In genomic region chr3:49020335-49021212, GRCh38 we compare ENCODE assay signal across 8 cellular contexts. TPM values are rescaled to one million over a fixed set of nuclear protein-coding genes. Genes with fewer than 3 reads are reported as not detected.
DNase-seq lines count a peak whose midpoint lies in the region; ATAC-seq and TF ChIP-seq lines count a peak whose summit lies in the region.

No MANE protein-coding gene starts in this region.

- TF ChIP-seq POLR2A in ovary (IDR thresholded peaks at IDR 0.05), result no peak

- no peak for TF ChIP-seq CTCF in BE2C (IDR thresholded peaks at IDR 0.05; ENCODE audit: low read depth, low read length)
- no peak for TF ChIP-seq CTCF in ovary (IDR thresholded peaks at IDR 0.05)

- H3K36me3 ChIP-seq in BE2C, result peaks cover 22% of the 10 kb centered on the region
- H3K36me3 ChIP-seq in ovary, result no peaks in the 10 kb centered on the region

- peak overlapping the region; percentile 70 to 98 for H3K27ac ChIP-seq in ovary

- no peaks in the 10 kb centered on the region for H3K9me3 ChIP-seq in BE2C
- H3K9me3 ChIP-seq in ovary, result no peaks in the 10 kb centered on the region

- H3K4me3 ChIP-seq in BE2C (ENCODE audit: low read depth, low read length) (peak overlapping the region; percentile 84), ovary (peak overlapping the region; percentile 94)

- H3K27me3 ChIP-seq in BE2C, result no peaks in the 10 kb centered on the region
- no peaks in the 10 kb centered on the region for H3K27me3 ChIP-seq in ovary

- no peaks in the 10 kb centered on the region for H3K4me1 ChIP-seq in BE2C
- H3K4me1 ChIP-seq in ovary (ENCODE audit: insufficient read depth), result peaks cover 10% of the 10 kb centered on the region

- WGBS in ovary, 3 donors, result 2 to 3% (median 3%) methylated on average over 50 to 51 of the region's 51 CpGs

- DNase-seq in BE2C, result no peak
- peak; percentile 68 for DNase-seq in HuH-7.5 (ENCODE audit: low spot score)
- DNase-seq in activated T-cell treated with anti-CD3 and anti-CD28 coated beads, Interleukin-2, amount 50 U/mL, for 48 hours, result peak; percentile 54 to 59
- DNase-seq in glomerular visceral epithelial cell (ENCODE audit: extremely low spot score), result peak; percentile 23
- peak in 4 of 5 donors; percentile 50 to 70 (median 62) for DNase-seq in ovary

- peak; percentile 3 for ATAC-seq in GM18517 (IDR thresholded peaks at IDR 0.05; ENCODE audit: unreplicated experiment)
- no peak for ATAC-seq in HG02798 (IDR thresholded peaks at IDR 0.05; ENCODE audit: poor library complexity, unreplicated experiment)
- ATAC-seq in GM19455 (IDR thresholded peaks at IDR 0.05; ENCODE audit: unreplicated experiment), result no peak

- TF ChIP-seq EP300 in ovary (IDR thresholded peaks at IDR 0.05), result no peak

- intact Hi-C loops in ovary (cut with DNase I), result loop anchor here in 1 of 4 donors (10.0 kb wide), 1 partner anchor 106 kb away; the partner anchor contains the start of gene ARIH2

RNA-seq across cellular contexts. Expression of gene NDUFAF3, which starts 1.3 kb away (rescaled TPM):
- polyA plus RNA-seq in BE2C (2012; ENCODE audit: insufficient read depth, insufficient read length, low read depth), result 197 TPM
- total RNA-seq in ovary, result 100 to 1,000 TPM in 3 of 7 donors, 10 to 100 TPM in 4; 77.4 to 132 (median 96.3) TPM
- 10 to 100 TPM; 43.2 to 72.6 TPM for polyA plus RNA-seq in ovary

RNA-seq across cellular contexts. Expression of gene DALRD3, which starts 2.2 kb away (rescaled TPM):
- polyA plus RNA-seq in BE2C (2012; ENCODE audit: insufficient read depth, insufficient read length, low read depth), result 25.8 TPM
- total RNA-seq in ovary, result 10 to 100 TPM; 21.1 to 74.9 (median 27.5) TPM
- polyA plus RNA-seq in ovary, result 10 to 100 TPM; 23.0 to 33.1 TPM

RNA-seq across cellular contexts. Expression of gene IMPDH2, which starts 8.6 kb away (rescaled TPM):
- polyA plus RNA-seq in BE2C (2012; ENCODE audit: insufficient read depth, insufficient read length, low read depth), result 68.3 TPM
- 100 to 1,000 TPM; 264 to 523 (median 420) TPM for total RNA-seq in ovary
- polyA plus RNA-seq in ovary, result 100 to 1,000 TPM; 295 to 381 TPM

RNA-seq across cellular contexts. Expression of gene WDR6, which starts 13.4 kb away (rescaled TPM):
- 203 TPM for polyA plus RNA-seq in BE2C (2012; ENCODE audit: insufficient read depth, insufficient read length, low read depth)
- total RNA-seq in ovary, result 100 to 1,000 TPM; 116 to 289 (median 230) TPM
- polyA plus RNA-seq in ovary, result 100 to 1,000 TPM; 109 to 196 TPM

RNA-seq across cellular contexts. Expression of gene P4HTM, which starts 30.5 kb away (rescaled TPM):
- polyA plus RNA-seq in BE2C (2012; ENCODE audit: insufficient read depth, insufficient read length, low read depth), result 18.3 TPM
- total RNA-seq in ovary, result 100 to 1,000 TPM in 1 of 7 donors, 10 to 100 TPM in 6; 31.5 to 125 (median 46.5) TPM
- 10 to 100 TPM; 16.6 to 33.5 TPM for polyA plus RNA-seq in ovary
